ENCODE assay signal across 11 cellular contexts in the genomic region with DNA sequence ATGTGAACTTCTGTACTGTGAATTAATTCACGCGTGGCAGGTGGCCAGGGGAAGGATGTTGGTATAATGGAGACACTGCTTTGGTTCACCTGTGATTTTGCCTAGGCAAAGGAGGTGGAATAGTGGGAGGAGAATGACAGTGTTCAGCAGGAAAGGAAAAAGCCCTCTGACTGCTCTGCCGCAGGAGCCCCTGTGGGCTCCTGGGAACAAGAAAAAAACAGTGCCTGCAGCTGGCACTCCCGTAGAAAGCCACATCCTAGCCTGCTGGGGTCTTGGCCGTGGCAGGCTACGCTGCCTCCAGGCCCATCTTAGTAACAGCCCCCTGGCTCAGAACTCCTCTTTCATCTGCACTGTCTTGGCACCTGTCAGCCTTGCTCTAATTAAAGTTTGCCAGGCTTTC. TPM values are rescaled to one million over a fixed set of nuclear protein-coding genes. Genes with fewer than 3 reads are reported as not detected.
DNase-seq lines count a peak whose midpoint lies in the region; ATAC-seq, FAIRE-seq and TF ChIP-seq lines count a peak whose summit lies in the region.
"Had no signal": no experiment of that assay in that cellular context is flagged by ENCODE, and none has a peak within 500 bp of the region (broad histone marks: within the 10 kb centered on the region; RNA-seq: fewer than 3 reads in every experiment).

No MANE protein-coding gene starts in this region.

- no peaks in the 10 kb centered on the region for H4K20me1 ChIP-seq in GM12878 (ENCODE audit: control insufficient read depth, insufficient read depth)

- RAD21 ChIA-PET in GM12878 (lab: Charles Lee; ENCODE audit: unreplicated experiment), result no interaction called here

- no peaks in the 10 kb centered on the region for H3K36me3 ChIP-seq in A673 (ENCODE audit: insufficient read depth, low read length, poor library complexity, severe bottlenecking)
- H3K36me3 ChIP-seq in HEK293 (ENCODE audit: control insufficient read depth in 2 of 2, insufficient read depth in 1 of 2, low read length in 2 of 2), result peaks cover 0 to 4% of the 10 kb centered on the region in 2 experiments; a peak in 1 of 3 replicates
- no peaks in the 10 kb centered on the region for H3K36me3 ChIP-seq in GM12878 (ENCODE audit: control insufficient read depth in 2 of 2, insufficient read depth in 2 of 2, low read length in 1 of 2)
- H3K36me3 ChIP-seq in muscle layer of duodenum (ENCODE audit: control insufficient read depth in 1 of 2, insufficient read depth in 2 of 2, low read length in 2 of 2), result no peaks in the 10 kb centered on the region

- H3K4me1 ChIP-seq in A673 (ENCODE audit: insufficient read depth, low read length, poor library complexity, severe bottlenecking) (peaks cover 23% of the 10 kb centered on the region), HEK293 (ENCODE audit: control insufficient read depth, insufficient read depth, low read length) (peaks cover 22% of the 10 kb centered on the region), GM12878 (ENCODE audit: control insufficient read depth, insufficient read depth, low read length) (no peaks in the 10 kb centered on the region), muscle layer of duodenum (ENCODE audit: control insufficient read depth in 1 of 2, insufficient read depth in 2 of 2, low read length in 2 of 2) (peaks cover 4 to 8% of the 10 kb centered on the region in 2 donors)

- in situ Hi-C loops in GM12878 (cut with MboI), result no loop called here

- WGBS in GM12878 (ENCODE audit: insufficient coverage, insufficient replicate concordance, low lambda C conversion rate, missing lambda C conversion rate), result 1% methylated on average over 6 of the region's 6 CpGs

- TF ChIP-seq POLR2A in GM12878 (IDR thresholded peaks at IDR 0.05; ENCODE audit: low read depth, low read length), result no peak

- CTCF ChIA-PET in A673 (lab: Charles Lee) (interaction anchor here (0.6 kb wide), 1 partner anchor 33 kb away, joined by 7 read pairs; no protein-coding TSS in a partner anchor), HEK293 (lab: Yijun Ruan, JAX) (interaction anchor here (0.8 kb wide), 1 partner anchor 34 kb away, joined by 4 read pairs; the partner anchor contains the start of genes TTC19 and ZSWIM7), GM12878 (lab: Yijun Ruan, JAX) (interaction anchor here (1.2 to 1.3 kb wide), 2 partner anchors 30 to 34 kb away, joined by 3 read pairs; partner anchors contain the start of genes TTC19 and ZSWIM7)

- H3K9me3 ChIP-seq in A673 (ENCODE audit: low read depth, low read length, poor library complexity, severe bottlenecking), result no peaks in the 10 kb centered on the region
- no peaks in the 10 kb centered on the region for H3K9me3 ChIP-seq in HEK293 (ENCODE audit: control insufficient read depth, insufficient read depth, low read depth, low read length)
- no peaks in the 10 kb centered on the region for H3K9me3 ChIP-seq in GM12878 (replicated peaks; ENCODE audit: control insufficient read depth, insufficient read depth, low read length)
- no peaks in the 10 kb centered on the region for H3K9me3 ChIP-seq in muscle layer of duodenum (ENCODE audit: control insufficient read depth in 1 of 2, low read length in 2 of 2)

- H3K79me2 ChIP-seq in GM12878 (ENCODE audit: control insufficient read depth, insufficient read depth, low read length), result no peaks in the 10 kb centered on the region

- DNase-seq in A673 (ENCODE audit: low spot score), result no peak
- DNase-seq in GM12878 (ENCODE audit: low read depth, low spot score), result no peak
- DNase-seq in AG08395 (ENCODE audit: low spot score), result no peak
- no peak for DNase-seq in AG20443 (ENCODE audit: low spot score)
- no peak for DNase-seq in activated CD4-positive, alpha-beta T cell treated with anti-CD3 and anti-CD28 coated beads for 48 hours

- TF ChIP-seq CTCF in A673 (conservative IDR thresholded peaks at IDR 0.05; ENCODE audit: low read depth, low read length) (no peak), HEK293 (tag by site-specific recombination; IDR thresholded peaks at IDR 0.05) (no peak), GM12878 (IDR thresholded peaks at IDR 0.05 in 2 of 3, conservative IDR thresholded peaks at IDR 0.05 in 1 of 3; ENCODE audit: control insufficient read depth in 2 of 3, extremely low read depth in 1 of 3, insufficient read depth in 1 of 3, low read depth in 3 of 3, low read length in 3 of 3) (no peak)

- no peak for FAIRE-seq in GM12878 (lab: Jason Lieb, UNC)
- FAIRE-seq: RCC 7860 had no signal

- ATAC-seq in GM12878 (peak; percentile 42), HG02610 (IDR thresholded peaks at IDR 0.05; ENCODE audit: unreplicated experiment) (no peak)

- intact Hi-C loops in A673 (cut with micrococcal nuclease; ENCODE audit: unreplicated experiment), result no loop called here
- intact Hi-C loops in GM12878 (cut with micrococcal nuclease; ENCODE audit: unreplicated experiment), result no loop called here

- H3K27me3 ChIP-seq in A673 (replicated peaks; ENCODE audit: insufficient read depth, low read depth, low read length, poor library complexity) (no peaks in the 10 kb centered on the region), GM12878 (replicated peaks in 1 of 2; ENCODE audit: control insufficient read depth in 2 of 2, insufficient read depth in 2 of 2, low read length in 1 of 2) (peaks cover 0 to 9% of the 10 kb centered on the region in 2 experiments; a peak in 2 of 4 replicates), muscle layer of duodenum (ENCODE audit: low read depth, low read length) (no peaks in the 10 kb centered on the region)

- POLR2A ChIA-PET in A673 (lab: Charles Lee; ENCODE audit: low non-redundant PET) (interaction anchor here (0.6 kb wide), 1 partner anchor 21 kb away, joined by 5 read pairs; the partner anchor contains the start of gene ADORA2B), HEK293 (lab: Yijun Ruan, JAX) (interaction anchor here (0.8 to 1.0 kb wide), 5 partner anchors 9 to 34 kb away, joined by 3 to 10 read pairs (median 4); partner anchors contain the start of genes TTC19 and ZSWIM7), GM12878 (lab: Charles Lee) (no interaction called here)

- H3K4me2 ChIP-seq in GM12878 (ENCODE audit: control insufficient read depth, insufficient read depth), result no peak overlapping the region

- no peak overlapping the region for H3K9ac ChIP-seq in GM12878 (ENCODE audit: control insufficient read depth, insufficient read depth, low read length)

- no peak for TF ChIP-seq RAD21 in GM12878 (IDR thresholded peaks at IDR 0.05; ENCODE audit: insufficient read depth, low read depth, low read length)

- H3K27ac ChIP-seq in A673 (ENCODE audit: low read depth, low read length, poor library complexity, severe bottlenecking) (peak overlapping the region; percentile 89), HEK293 (ENCODE audit: extremely low read depth, low read depth, low read length) (0 out of 2 replicates have a peak overlapping the region, but pooled peaks have one; percentile 58), GM12878 (ENCODE audit: control insufficient read depth, insufficient read depth) (no peak overlapping the region), muscle layer of duodenum (ENCODE audit: low read length) (peak overlapping the region; percentile 30)

- BruUV-seq in A673 (replicated peaks; lab: Mats Ljungman, UMichigan) (no TSS peak), GM12878 (replicated peaks; lab: Mats Ljungman, UMichigan) (no TSS peak)

- no peak for TF ChIP-seq EP300 in GM12878 (IDR thresholded peaks at IDR 0.05; ENCODE audit: borderline replicate concordance in 1 of 2, control insufficient read depth in 1 of 2, low read depth in 2 of 2, low read length in 2 of 2)

- SMC1A ChIA-PET in GM12878 (lab: Charles Lee; ENCODE audit: uncharacterized antibody, unreplicated experiment), result interaction anchor here (0.6 kb wide), 1 partner anchor 673 kb away, joined by 3 read pairs; no protein-coding TSS in a partner anchor

- no peak overlapping the region for H3K4me3 ChIP-seq in A673 (ENCODE audit: low read depth, low read length, poor library complexity, severe bottlenecking)
- H3K4me3 ChIP-seq in HEK293 (ENCODE audit: low read depth, low read length), result no peak overlapping the region
- H3K4me3 ChIP-seq in GM12878, result no peak overlapping the region
- no peak overlapping the region for H3K4me3 ChIP-seq in muscle layer of duodenum (ENCODE audit: low read depth in 1 of 2, low read length in 2 of 2)
- H3K4me3 ChIP-seq: lung, skin epidermis had no signal

- no peak overlapping the region for H2AFZ ChIP-seq in GM12878 (ENCODE audit: control insufficient read depth, low read depth, low read length)

RNA-seq across cellular contexts. Expression of gene ADORA2B, which starts 20.6 kb away (rescaled TPM):
- total RNA-seq in A673 (2021), result 3.9 and 5.9 TPM in 2 replicates
- 0.29 and 0.44 TPM in 2 replicates for total RNA-seq in GM12878 (2013; cell fraction: nucleolus; rRNA removed)
- total RNA-seq in GM12878 (2014; rRNA removed), result 0.11 and 0.17 TPM in 2 replicates
- 0.14 and 0.22 TPM in 2 replicates for total RNA-seq in GM12878 (2014; rRNA removed; fragmentation: Illumina TruSeq; extraction: Trizol)
- 0.21 and 0.31 TPM in 2 replicates for total RNA-seq in GM12878 (2021)
- polyA plus RNA-seq in GM12878 (2011; ENCODE audit: low read depth), result not detected
- 0.15 and 0.19 TPM in 2 replicates for polyA plus RNA-seq in GM12878 (2011; rRNA removed)
- polyA plus RNA-seq in GM12878 (2011; cell fraction: cytosol; rRNA removed), result 0.27 and 0.28 TPM in 2 replicates
- polyA plus RNA-seq in GM12878 (2011; cell fraction: nucleus; rRNA removed), result 0.06 TPM in 1 of 2 replicates, not detected in the other
- polyA plus RNA-seq in GM12878 (2012), result 0.28 TPM in 1 of 2 replicates, not detected in the other
- polyA plus RNA-seq in GM12878 (2014; fragmentation: Illumina TruSeq; extraction: Trizol), result 0.09 TPM in 1 of 2 replicates, not detected in the other
- under 1 TPM; 0.13 to 0.16 TPM for polyA plus RNA-seq in GM12878 (2014; fragmentation: Nextera tagmentation; extraction: Ambion mirVana)
- 0.05 and 0.11 TPM in 2 replicates for polyA plus RNA-seq in GM12878 (2014; rRNA removed)
- polyA plus RNA-seq in GM12878 (2016; fragmentation: Nextera tagmentation; extraction: Ambion mirVana), result under 1 TPM; 0.35 to 0.42 TPM
- polyA minus RNA-seq in GM12878 (2011; rRNA and poly(A)+ RNA removed), result 0.26 and 0.37 TPM in 2 replicates
- not detected in 2 replicates for polyA minus RNA-seq in GM12878 (2011; cell fraction: cytosol; rRNA and poly(A)+ RNA removed)
- 0.24 TPM in 1 of 2 replicates, not detected in the other for polyA minus RNA-seq in GM12878 (2011; cell fraction: nucleus; rRNA and poly(A)+ RNA removed)

RNA-seq across cellular contexts. Expression of gene ZSWIM7, which starts 34.0 kb away (rescaled TPM):
- total RNA-seq in A673 (2021) (28.7 and 39.8 TPM in 2 replicates), GM12878 (2014; rRNA removed) (10.5 and 10.8 TPM in 2 replicates), GM12878 (2014; rRNA removed; fragmentation: Illumina TruSeq; extraction: Trizol) (5.9 and 7.1 TPM in 2 replicates), GM12878 (2021) (8.2 and 8.6 TPM in 2 replicates)
- total RNA-seq in GM12878 (2013; cell fraction: nucleolus; rRNA removed), result 1.5 and 3.7 TPM in 2 replicates
- polyA plus RNA-seq in GM12878 (2011; ENCODE audit: low read depth), result 9.2 TPM
- polyA plus RNA-seq in GM12878 (2011; rRNA removed) (9.8 and 10.7 TPM in 2 replicates), GM12878 (2014; fragmentation: Illumina TruSeq; extraction: Trizol) (7.0 and 11.2 TPM in 2 replicates), GM12878 (2014; fragmentation: Nextera tagmentation; extraction: Ambion mirVana) (1 to 10 TPM; 7.2 to 9.2 TPM), GM12878 (2014; rRNA removed) (14.6 and 17.9 TPM in 2 replicates), GM12878 (2016; fragmentation: Nextera tagmentation; extraction: Ambion mirVana) (10 to 100 TPM; 25.8 to 26.6 TPM)
- 9.8 and 11.7 TPM in 2 replicates for polyA plus RNA-seq in GM12878 (2011; cell fraction: cytosol; rRNA removed)
- polyA plus RNA-seq in GM12878 (2011; cell fraction: nucleus; rRNA removed), result 4.5 and 6.3 TPM in 2 replicates
- polyA plus RNA-seq in GM12878 (2012), result 3.6 and 7.4 TPM in 2 replicates
- 2.6 and 3.7 TPM in 2 replicates for polyA minus RNA-seq in GM12878 (2011; rRNA and poly(A)+ RNA removed)
- 2.5 TPM in 1 of 2 replicates, not detected in the other for polyA minus RNA-seq in GM12878 (2011; cell fraction: cytosol; rRNA and poly(A)+ RNA removed)
- 0.86 and 0.97 TPM in 2 replicates for polyA minus RNA-seq in GM12878 (2011; cell fraction: nucleus; rRNA and poly(A)+ RNA removed)

RNA-seq across cellular contexts. Expression of gene TTC19, which starts 34.1 kb away (rescaled TPM):
- total RNA-seq in A673 (2021) (44.5 and 53.8 TPM in 2 replicates), GM12878 (2014; rRNA removed) (25.1 and 28.4 TPM in 2 replicates), GM12878 (2014; rRNA removed; fragmentation: Illumina TruSeq; extraction: Trizol) (18.5 and 19.2 TPM in 2 replicates), GM12878 (2021) (18.4 and 21.2 TPM in 2 replicates)
- total RNA-seq in GM12878 (2013; cell fraction: nucleolus; rRNA removed), result 60.1 and 66.5 TPM in 2 replicates
- 9.5 TPM for polyA plus RNA-seq in GM12878 (2011; ENCODE audit: low read depth)
- polyA plus RNA-seq in GM12878 (2011; rRNA removed) (5.3 and 8.9 TPM in 2 replicates), GM12878 (2014; fragmentation: Illumina TruSeq; extraction: Trizol) (21.0 and 26.5 TPM in 2 replicates), GM12878 (2014; fragmentation: Nextera tagmentation; extraction: Ambion mirVana) (10 to 100 TPM in 1 of 2 experiments, 1 to 10 TPM in 1; 8.3 to 12.3 TPM), GM12878 (2014; rRNA removed) (10.8 and 14.0 TPM in 2 replicates), GM12878 (2016; fragmentation: Nextera tagmentation; extraction: Ambion mirVana) (10 to 100 TPM; 26.7 to 29.8 TPM)
- polyA plus RNA-seq in GM12878 (2011; cell fraction: cytosol; rRNA removed), result 4.7 and 4.9 TPM in 2 replicates
- polyA plus RNA-seq in GM12878 (2011; cell fraction: nucleus; rRNA removed), result 8.9 and 16.3 TPM in 2 replicates
- polyA plus RNA-seq in GM12878 (2012), result 13.1 and 15.1 TPM in 2 replicates
- 7.2 and 7.7 TPM in 2 replicates for polyA minus RNA-seq in GM12878 (2011; rRNA and poly(A)+ RNA removed)
- polyA minus RNA-seq in GM12878 (2011; cell fraction: cytosol; rRNA and poly(A)+ RNA removed), result 2.9 and 7.0 TPM in 2 replicates
- 14.1 and 33.3 TPM in 2 replicates for polyA minus RNA-seq in GM12878 (2011; cell fraction: nucleus; rRNA and poly(A)+ RNA removed)
